In genomic region chr17:82884923-82885322, GRCh38 we compare ENCODE assay signal across 2 cellular contexts.
TF ChIP-seq lines count a peak whose summit lies in the region.

No MANE protein-coding gene starts in this region.

TF ChIP-seq in WTC11, 78 proteins besides CTCF, POLR2A, EP300 and RAD21 (continued from another document):
- TF ChIP-seq, protein P1, sequence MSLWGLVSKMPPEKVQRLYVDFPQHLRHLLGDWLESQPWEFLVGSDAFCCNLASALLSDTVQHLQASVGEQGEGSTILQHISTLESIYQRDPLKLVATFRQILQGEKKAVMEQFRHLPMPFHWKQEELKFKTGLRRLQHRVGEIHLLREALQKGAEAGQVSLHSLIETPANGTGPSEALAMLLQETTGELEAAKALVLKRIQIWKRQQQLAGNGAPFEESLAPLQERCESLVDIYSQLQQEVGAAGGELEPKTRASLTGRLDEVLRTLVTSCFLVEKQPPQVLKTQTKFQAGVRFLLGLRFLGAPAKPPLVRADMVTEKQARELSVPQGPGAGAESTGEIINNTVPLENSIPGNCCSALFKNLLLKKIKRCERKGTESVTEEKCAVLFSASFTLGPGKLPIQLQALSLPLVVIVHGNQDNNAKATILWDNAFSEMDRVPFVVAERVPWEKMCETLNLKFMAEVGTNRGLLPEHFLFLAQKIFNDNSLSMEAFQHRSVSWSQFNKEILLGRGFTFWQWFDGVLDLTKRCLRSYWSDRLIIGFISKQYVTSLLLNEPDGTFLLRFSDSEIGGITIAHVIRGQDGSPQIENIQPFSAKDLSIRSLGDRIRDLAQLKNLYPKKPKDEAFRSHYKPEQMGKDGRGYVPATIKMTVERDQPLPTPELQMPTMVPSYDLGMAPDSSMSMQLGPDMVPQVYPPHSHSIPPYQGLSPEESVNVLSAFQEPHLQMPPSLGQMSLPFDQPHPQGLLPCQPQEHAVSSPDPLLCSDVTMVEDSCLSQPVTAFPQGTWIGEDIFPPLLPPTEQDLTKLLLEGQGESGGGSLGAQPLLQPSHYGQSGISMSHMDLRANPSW (CRISPR knock-in tag; conservative IDR thresholded peaks at IDR 0.05; ENCODE audit: low read depth): no peak
- TF ChIP-seq PRRX2 (CRISPR knock-in tag; IDR thresholded peaks at IDR 0.05) (no peak), SP1 (CRISPR knock-in tag; conservative IDR thresholded peaks at IDR 0.05) (no peak), SOX15 (CRISPR knock-in tag; IDR thresholded peaks at IDR 0.05) (no peak), NR1H2 (CRISPR knock-in tag; IDR thresholded peaks at IDR 0.05) (no peak), NR3C1 (CRISPR knock-in tag; conservative IDR thresholded peaks at IDR 0.05; ENCODE audit: low read depth) (no peak)

TF ChIP-seq in H1, 55 proteins besides CTCF, POLR2A, EP300 and RAD21 (continued from another document):
- TF ChIP-seq, protein P2, sequence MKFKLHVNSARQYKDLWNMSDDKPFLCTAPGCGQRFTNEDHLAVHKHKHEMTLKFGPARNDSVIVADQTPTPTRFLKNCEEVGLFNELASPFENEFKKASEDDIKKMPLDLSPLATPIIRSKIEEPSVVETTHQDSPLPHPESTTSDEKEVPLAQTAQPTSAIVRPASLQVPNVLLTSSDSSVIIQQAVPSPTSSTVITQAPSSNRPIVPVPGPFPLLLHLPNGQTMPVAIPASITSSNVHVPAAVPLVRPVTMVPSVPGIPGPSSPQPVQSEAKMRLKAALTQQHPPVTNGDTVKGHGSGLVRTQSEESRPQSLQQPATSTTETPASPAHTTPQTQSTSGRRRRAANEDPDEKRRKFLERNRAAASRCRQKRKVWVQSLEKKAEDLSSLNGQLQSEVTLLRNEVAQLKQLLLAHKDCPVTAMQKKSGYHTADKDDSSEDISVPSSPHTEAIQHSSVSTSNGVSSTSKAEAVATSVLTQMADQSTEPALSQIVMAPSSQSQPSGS (IDR thresholded peaks at IDR 0.05; ENCODE audit: low read length): no peak
- no peak for TF ChIP-seq JUN (IDR thresholded peaks at IDR 0.05; ENCODE audit: low read depth, low read length)
